Comparison of ENCODE assay signal across 12 cellular contexts in the genomic region with DNA sequence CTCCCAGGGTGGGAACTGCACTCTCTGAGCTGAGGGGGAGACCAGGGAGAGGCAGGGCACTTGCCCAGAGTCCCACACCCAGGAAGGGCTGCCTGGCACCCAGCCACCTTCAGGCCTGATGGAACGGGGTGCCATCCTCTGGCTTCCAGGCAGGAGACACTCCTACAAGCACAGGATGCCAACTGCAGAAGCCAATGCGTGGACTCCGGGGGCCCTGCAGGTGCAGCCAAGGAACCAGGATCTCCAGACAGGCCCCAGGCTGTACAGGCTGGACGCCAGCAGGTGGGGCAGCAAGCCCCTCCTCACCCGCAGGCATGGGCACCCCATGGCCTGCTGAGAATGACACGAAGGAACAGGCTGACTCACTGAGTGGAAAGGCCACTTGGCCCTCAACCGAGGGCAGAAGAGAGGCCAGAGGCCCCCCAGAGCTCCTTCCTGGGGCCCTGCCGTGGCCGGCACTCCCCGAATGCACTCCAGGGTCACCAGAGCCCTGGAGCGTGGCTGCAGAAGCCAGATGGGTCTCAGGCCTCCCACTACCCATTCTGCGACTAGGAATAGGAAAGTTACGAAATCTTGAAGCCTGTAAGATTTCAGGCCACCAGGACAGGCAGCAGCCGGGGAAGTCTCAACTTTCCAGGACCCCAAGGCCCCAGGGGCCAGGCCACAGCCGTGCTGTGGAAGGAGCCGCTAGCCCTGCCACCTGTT. TPM values are rescaled to one million over a fixed set of nuclear protein-coding genes. Genes with fewer than 3 reads are reported as not detected.
DNase-seq lines count a peak whose midpoint lies in the region; ATAC-seq and TF ChIP-seq lines count a peak whose summit lies in the region.
"Had no signal": no experiment of that assay in that cellular context is flagged by ENCODE, and none has a peak within 500 bp of the region (broad histone marks: within the 10 kb centered on the region; RNA-seq: fewer than 3 reads in every experiment).

No MANE protein-coding gene starts in this region.

- intact Hi-C loops in transverse colon (cut with DNase I; ENCODE audit: low total_unique reads) = no loop called here

- H4K91ac ChIP-seq in mesenchymal stem cell (ENCODE audit: low read length) = no peak overlapping the region

- H3K18ac ChIP-seq in mesenchymal stem cell (ENCODE audit: low read depth in 1 of 2, low read length in 2 of 2) = no peak overlapping the region

- no peak overlapping the region for H3K4me2 ChIP-seq in mesenchymal stem cell (ENCODE audit: low read length, poor library complexity, severe bottlenecking)

- H3K23ac ChIP-seq in mesenchymal stem cell (ENCODE audit: low read length in 2 of 2) = no peak overlapping the region

- H3K9me3 Mint-ChIP-seq in activated naive CD4-positive, alpha-beta T cell treated with anti-CD3 and anti-CD28 coated beads, Interleukin-2, amount 50 U/mL, for 72 hours = no peaks in the 10 kb centered on the region
- H3K9me3 Mint-ChIP-seq in central memory CD8-positive, alpha-beta T cell = no peaks in the 10 kb centered on the region
- H3K9me3 Mint-ChIP-seq: stimulated activated naive CD8-positive, alpha-beta T cell treated with anti-CD3 and anti-CD28 coated beads, Interleukin-15, Interleukin-2, amounts not matched to agents 100 ng/mL and 50 ng/mL, for 24 hours had no signal

- no peak overlapping the region for H2BK5ac ChIP-seq in mesenchymal stem cell (ENCODE audit: low read depth, low read length, poor library complexity, severe bottlenecking)

- H2BK15ac ChIP-seq in mesenchymal stem cell (ENCODE audit: low read depth, poor library complexity, severe bottlenecking) = no peak overlapping the region

- no peak overlapping the region for H4K8ac ChIP-seq in mesenchymal stem cell (ENCODE audit: low read length)

- H3K4me3 Mint-ChIP-seq in central memory CD8-positive, alpha-beta T cell = no peak overlapping the region
- H3K4me3 Mint-ChIP-seq: naive B cell; stimulated activated naive CD8-positive, alpha-beta T cell treated with anti-CD3 and anti-CD28 coated beads, Interleukin-15, Interleukin-2, amounts not matched to agents 100 ng/mL and 50 ng/mL, for 24 hours had no signal

- H2BK12ac ChIP-seq in mesenchymal stem cell (ENCODE audit: low read length in 2 of 2) = no peak overlapping the region

- H2AFZ ChIP-seq in mesenchymal stem cell (ENCODE audit: low read depth, low read length) = no peak overlapping the region

- TF ChIP-seq POLR2A in transverse colon (IDR thresholded peaks at IDR 0.05) (no peak), suprapubic skin (IDR thresholded peaks at IDR 0.05) (no peak)

- H3K14ac ChIP-seq in mesenchymal stem cell (ENCODE audit: low read length in 2 of 2) = no peak overlapping the region

- H3K27ac ChIP-seq in mesenchymal stem cell (ENCODE audit: low read length, poor library complexity, severe bottlenecking) (no peak overlapping the region), transverse colon (peak overlapping the region; percentile 53 to 64 (median 60)), suprapubic skin (no peak overlapping the region)

- no peak overlapping the region for H2AK5ac ChIP-seq in mesenchymal stem cell (ENCODE audit: low read length, severe bottlenecking)

- H3K9ac ChIP-seq in mesenchymal stem cell (ENCODE audit: low read length) = no peak overlapping the region

- no peak overlapping the region for H2BK120ac ChIP-seq in mesenchymal stem cell (ENCODE audit: low read depth, low read length)

- H3K4me1 ChIP-seq in mesenchymal stem cell (ENCODE audit: control insufficient read depth, insufficient read depth, low read depth, low read length) = peaks cover 28% of the 10 kb centered on the region
- peaks cover 13 to 44% (median 30%) of the 10 kb centered on the region in 4 donors for H3K4me1 ChIP-seq in transverse colon
- peaks cover 19% of the 10 kb centered on the region for H3K4me1 ChIP-seq in suprapubic skin

- peaks cover 7 to 73% of the 10 kb centered on the region in 2 experiments for H3K36me3 ChIP-seq in mesenchymal stem cell (ENCODE audit: control insufficient read depth in 1 of 2, insufficient read depth in 2 of 2, low read depth in 1 of 2, low read length in 2 of 2)
- H3K36me3 ChIP-seq in transverse colon = no peaks in the 10 kb centered on the region
- peaks cover 5% of the 10 kb centered on the region for H3K36me3 ChIP-seq in suprapubic skin

- H3K27ac Mint-ChIP-seq in activated naive CD4-positive, alpha-beta T cell treated with anti-CD3 and anti-CD28 coated beads, Interleukin-2, amount 50 U/mL, for 72 hours = peak overlapping the region in 1 of 2 donors; percentile 47
- H3K27ac Mint-ChIP-seq in central memory CD8-positive, alpha-beta T cell (ENCODE audit: low read depth) = peak overlapping the region; percentile 72
- H3K27ac Mint-ChIP-seq: naive B cell; stimulated activated naive CD8-positive, alpha-beta T cell treated with anti-CD3 and anti-CD28 coated beads, Interleukin-15, Interleukin-2, amounts not matched to agents 100 ng/mL and 50 ng/mL, for 24 hours had no signal

- H3K27me3 ChIP-seq in mesenchymal stem cell (ENCODE audit: control insufficient read depth in 1 of 2, insufficient read depth in 1 of 2, low read length in 2 of 2) (no peaks in the 10 kb centered on the region), transverse colon (no peaks in the 10 kb centered on the region), suprapubic skin (no peaks in the 10 kb centered on the region)

- 68% methylated on average over 16 of the region's 16 CpGs for WGBS in mesenchymal stem cell
- WGBS in transverse colon (ENCODE audit: low coverage in 1 of 2), 2 donors = 45 to 67% methylated on average over 5 to 13 of the region's 16 CpGs
- WGBS in suprapubic skin = 54% methylated on average over 11 of the region's 16 CpGs

- H3K36me3 Mint-ChIP-seq in activated naive CD4-positive, alpha-beta T cell treated with anti-CD3 and anti-CD28 coated beads, Interleukin-2, amount 50 U/mL, for 72 hours = no peaks in the 10 kb centered on the region
- H3K36me3 Mint-ChIP-seq in central memory CD8-positive, alpha-beta T cell (ENCODE audit: insufficient read depth) = peaks cover 2% of the 10 kb centered on the region
- H3K36me3 Mint-ChIP-seq: naive B cell had no signal

- TF ChIP-seq CTCF in transverse colon (IDR thresholded peaks at IDR 0.05) (no peak), suprapubic skin (IDR thresholded peaks at IDR 0.05) (no peak)

- in situ Hi-C loops in transverse colon (cut with MboI; ENCODE audit: low pct_ligation_motif_present in 1 of 4, low pct_unique_long_range_greater_than_20kb in 1 of 4, low sequenced_read_pairs in 3 of 4) = no loop called here

- no peaks in the 10 kb centered on the region for H3K27me3 Mint-ChIP-seq in central memory CD8-positive, alpha-beta T cell
- H3K27me3 Mint-ChIP-seq: stimulated activated naive CD8-positive, alpha-beta T cell treated with anti-CD3 and anti-CD28 coated beads, Interleukin-15, Interleukin-2, amounts not matched to agents 100 ng/mL and 50 ng/mL, for 24 hours had no signal

- peaks cover 32% of the 10 kb centered on the region for H3K4me1 Mint-ChIP-seq in central memory CD8-positive, alpha-beta T cell

- H3K9me3 ChIP-seq in mesenchymal stem cell (ENCODE audit: control insufficient read depth, low read length) (no peaks in the 10 kb centered on the region), transverse colon (no peaks in the 10 kb centered on the region), suprapubic skin (no peaks in the 10 kb centered on the region)

- no peak for ATAC-seq in activated naive CD4-positive, alpha-beta T cell treated with anti-CD3 and anti-CD28 coated beads, Interleukin-2, amount 50 U/mL, for 72 hours
- no peak for ATAC-seq in central memory CD8-positive, alpha-beta T cell (replicated peaks; ENCODE audit: extremely low read depth, poor library complexity, severe bottlenecking)
- ATAC-seq in HG03108 (IDR thresholded peaks at IDR 0.05; ENCODE audit: unreplicated experiment) = no peak

- TF ChIP-seq EP300 in transverse colon (IDR thresholded peaks at IDR 0.05; ENCODE audit: low read depth) = no peak
- TF ChIP-seq EP300 in suprapubic skin (IDR thresholded peaks at IDR 0.05) = no peak

- H3K4me3 ChIP-seq in mesenchymal stem cell (ENCODE audit: insufficient read depth in 1 of 2, low read depth in 1 of 2, low read length in 2 of 2) (no peak overlapping the region), transverse colon (no peak overlapping the region), suprapubic skin (no peak overlapping the region)

- DNase-seq in activated naive CD4-positive, alpha-beta T cell treated with anti-CD3 and anti-CD28 coated beads, Interleukin-2, amount 50 U/mL, for 16 hours = peak; percentile 11
- no peak for DNase-seq in activated naive CD4-positive, alpha-beta T cell treated with anti-CD3 and anti-CD28 coated beads, Interleukin-2, amount 50 U/mL, for 72 hours (ENCODE audit: low spot score in 2 of 2)
- no peak for DNase-seq in central memory CD8-positive, alpha-beta T cell (ENCODE audit: low spot score in 2 of 2)
- DNase-seq in mesenchymal stem cell (peak; percentile 28), transverse colon (no peak), suprapubic skin (ENCODE audit: low spot score in 2 of 2) (no peak)
- DNase-seq in stimulated activated CD4-positive, alpha-beta T cell treated with anti-CD3 and anti-CD28 coated beads, Interleukin-4, amount 100 ng/mL, for 4 hours = no peak
- DNase-seq: activated CD4-positive, CD25-positive, alpha-beta regulatory T cell; naive B cell; NCI-H1930 had no signal

- H3K79me1 ChIP-seq in mesenchymal stem cell (replicated peaks; ENCODE audit: low read length, poor library complexity, severe bottlenecking) = peaks cover 49% of the 10 kb centered on the region

- peak overlapping the region; percentile 28 to 38 for H3K4ac ChIP-seq in mesenchymal stem cell (ENCODE audit: low read depth in 1 of 2, low read length in 2 of 2)

RNA-seq across cellular contexts. Expression of gene NACC2, which starts 15.7 kb away (rescaled TPM):
- total RNA-seq in activated naive CD4-positive, alpha-beta T cell treated with anti-CD3 and anti-CD28 coated beads, Interleukin-2, amount 50 U/mL, for 72 hours = 10 to 100 TPM in 1 of 2 donors, 1 to 10 TPM in 1; 4.5 to 10.0 TPM
- polyA plus RNA-seq in mesenchymal stem cell (2013, experiment 1 of 2) = 25.9 TPM
- 26.0 TPM for polyA plus RNA-seq in mesenchymal stem cell (2013, experiment 2 of 2)
- total RNA-seq in transverse colon = 10 to 100 TPM; 22.2 to 64.3 (median 26.5) TPM
- total RNA-seq in suprapubic skin = 10 to 100 TPM; 12.1 to 14.9 (median 13.7) TPM

RNA-seq across cellular contexts. Expression of gene TMEM250, which starts 39.3 kb away (rescaled TPM):
- 10 to 100 TPM; 13.3 to 26.2 TPM for total RNA-seq in activated naive CD4-positive, alpha-beta T cell treated with anti-CD3 and anti-CD28 coated beads, Interleukin-2, amount 50 U/mL, for 72 hours
- polyA plus RNA-seq in mesenchymal stem cell (2013, experiment 1 of 2) = 18.1 TPM
- 17.5 TPM for polyA plus RNA-seq in mesenchymal stem cell (2013, experiment 2 of 2)
- 100 to 1,000 TPM in 2 of 4 donors, 10 to 100 TPM in 2; 50.3 to 187 (median 86.6) TPM for total RNA-seq in transverse colon
- 10 to 100 TPM; 37.0 to 66.9 (median 57.8) TPM for total RNA-seq in suprapubic skin

Comparison
In these comparisons a context has a peak if more than half of its experiments do, and no peak if none do; other contexts are left out.
1. DNase-seq: peak in activated naive CD4-positive, alpha-beta T cell treated with anti-CD3 and anti-CD28 coated beads, Interleukin-2, amount 50 U/mL, for 16 hours (single experiment) and mesenchymal stem cell (single experiment); none in activated naive CD4-positive, alpha-beta T cell treated with anti-CD3 and anti-CD28 coated beads, Interleukin-2, amount 50 U/mL, for 72 hours (0 of 2), central memory CD8-positive, alpha-beta T cell (0 of 2), transverse colon (single experiment), suprapubic skin (0 of 2) and stimulated activated CD4-positive, alpha-beta T cell treated with anti-CD3 and anti-CD28 coated beads, Interleukin-4, amount 100 ng/mL, for 4 hours (0 of 2).
2. H3K27ac ChIP-seq: peak in transverse colon (4 of 4); none in mesenchymal stem cell (single experiment) and suprapubic skin (single experiment).